In the genomic region with DNA sequence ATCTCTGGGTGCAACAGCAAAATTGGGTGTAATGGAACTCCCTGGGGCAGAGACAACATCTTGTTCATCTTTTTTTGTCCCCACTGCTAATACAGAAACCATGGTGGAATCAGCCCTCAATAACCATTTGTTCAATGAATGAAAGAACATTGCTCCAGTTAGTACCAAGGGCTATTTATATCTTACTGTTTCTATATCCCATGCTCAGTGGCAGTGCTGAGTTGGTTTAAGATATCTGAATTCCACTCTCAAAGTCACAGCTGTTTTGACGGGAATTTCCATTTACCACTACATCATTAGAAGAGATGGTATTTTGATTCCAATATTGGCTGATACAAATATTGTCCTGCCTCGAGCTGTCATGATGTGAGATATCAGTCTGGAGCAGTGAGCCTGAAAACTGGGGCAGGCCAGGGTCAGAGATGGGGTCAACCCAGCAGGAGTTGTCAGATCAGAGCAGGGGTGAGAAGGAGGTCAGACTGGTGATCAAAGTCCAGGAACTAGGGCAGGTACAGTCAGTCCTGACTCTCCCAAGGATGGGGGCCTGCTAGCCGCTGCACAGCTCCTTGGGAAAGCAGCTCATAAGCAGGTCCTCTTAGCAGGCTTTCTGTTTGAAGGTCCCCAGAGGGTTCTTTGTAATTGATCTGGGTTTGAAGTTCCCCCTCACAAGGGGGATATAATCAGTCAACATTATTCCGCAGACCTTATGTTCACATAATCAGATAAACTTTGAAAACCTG, we compare ENCODE assay signal across 22 cellular contexts. TPM values are rescaled to one million over a fixed set of nuclear protein-coding genes. Genes with fewer than 3 reads are reported as not detected.
DNase-seq lines count a peak whose midpoint lies in the region; ATAC-seq and TF ChIP-seq lines count a peak whose summit lies in the region.
"Had no signal": no experiment of that assay in that cellular context is flagged by ENCODE, and none has a peak within 500 bp of the region (broad histone marks: within the 10 kb centered on the region; RNA-seq: fewer than 3 reads in every experiment).

No MANE protein-coding gene starts in this region.

- no peaks in the 10 kb centered on the region for H3K9me3 ChIP-seq in body of pancreas
- H3K9me3 ChIP-seq: HAP-1, left lung had no signal

- peak overlapping the region; percentile 52 for H3K27ac Mint-ChIP-seq in chondrocyte (ENCODE audit: unreplicated experiment)
- H3K27ac Mint-ChIP-seq in nephron: peak overlapping the region; percentile 21 to 79 (median 56)
- H3K27ac Mint-ChIP-seq: activated CD4-positive, alpha-beta T cell treated with anti-CD3 and anti-CD28 coated beads, Interleukin-2, amount 10 ng/mL, durations not matched to agents 7 days and 5 days; stimulated activated naive CD8-positive, alpha-beta T cell treated with anti-CD3 and anti-CD28 coated beads, Interleukin-15, Interleukin-2, amounts not matched to agents 100 ng/mL and 50 ng/mL, for 24 hours; T-cell had no signal

- H3K4me3 Mint-ChIP-seq in chondrocyte (ENCODE audit: unreplicated experiment) (no peak overlapping the region), nephron (peak overlapping the region in 1 of 3 experiments; percentile 44)
- H3K4me3 Mint-ChIP-seq: activated CD4-positive, alpha-beta T cell treated with anti-CD3 and anti-CD28 coated beads, Interleukin-2, amount 10 ng/mL, durations not matched to agents 7 days and 5 days; stimulated activated naive CD8-positive, alpha-beta T cell treated with anti-CD3 and anti-CD28 coated beads, Interleukin-15, Interleukin-2, amounts not matched to agents 100 ng/mL and 50 ng/mL, for 24 hours; T-cell had no signal

- TF ChIP-seq POLR2A in body of pancreas (IDR thresholded peaks at IDR 0.05): no peak

- DNase-seq in D341Med (ENCODE audit: low spot score) (peak; percentile 70), NCI-H2171 treated with DMSO at 0.1 percent for 48 hours (lab: John Stamatoyannopoulos, UW) (peak; percentile 96), chondrocyte (ENCODE audit: low spot score) (no peak), NCI-H774 (lab: John Stamatoyannopoulos, UW) (no peak), body of pancreas (no peak), kidney glomerular epithelial cell (lab: John Stamatoyannopoulos, UW) (no peak)
- DNase-seq: activated CD4-positive, alpha-beta T cell treated with anti-CD3 and anti-CD28 coated beads, Interleukin-2, amount 10 ng/mL, durations not matched to agents 7 days and 5 days; activated CD8-positive, alpha-beta memory T cell treated with anti-CD3 and anti-CD28 coated beads, Interleukin-2, amount 50 U/mL, for 4 hours; activated effector memory CD4-positive, alpha-beta T cell treated with anti-CD3 and anti-CD28 coated beads, Interleukin-2, amount 50 U/mL, for 16 hours; central memory CD4-positive, alpha-beta T cell; left lung; NCI-H1436; NCI-H345; RPMI8226; stimulated activated CD4-positive, alpha-beta T cell treated with anti-CD3 and anti-CD28 coated beads, Interleukin-1b, Interleukin-23, amount 100 ng/mL, for 48 hours; T-cell had no signal

- H3K4me1 ChIP-seq in body of pancreas: no peaks in the 10 kb centered on the region
- H3K4me1 ChIP-seq: HAP-1 had no signal

- no peak for ATAC-seq in body of pancreas
- ATAC-seq in HG03571 (IDR thresholded peaks at IDR 0.05; ENCODE audit: unreplicated experiment): no peak
- ATAC-seq: esophagus mucosa, left lung, T-cell had no signal

- H3K27ac ChIP-seq in body of pancreas: peak overlapping the region in 1 of 4 donors; percentile 6
- H3K27ac ChIP-seq: C4-2B, left lung had no signal

- no peaks in the 10 kb centered on the region for H3K27me3 Mint-ChIP-seq in chondrocyte (ENCODE audit: low read depth)
- no peaks in the 10 kb centered on the region for H3K27me3 Mint-ChIP-seq in nephron (ENCODE audit: low read depth)

- H3K4me1 Mint-ChIP-seq in chondrocyte (ENCODE audit: low read depth) (peaks cover 31% of the 10 kb centered on the region), nephron (peaks cover 76% of the 10 kb centered on the region)
- H3K4me1 Mint-ChIP-seq: activated CD4-positive, alpha-beta T cell treated with anti-CD3 and anti-CD28 coated beads, Interleukin-2, amount 10 ng/mL, durations not matched to agents 7 days and 5 days; T-cell had no signal

- H3K9me3 Mint-ChIP-seq in chondrocyte (ENCODE audit: low read depth) (no peaks in the 10 kb centered on the region), nephron (no peaks in the 10 kb centered on the region)
- H3K9me3 Mint-ChIP-seq: activated CD4-positive, alpha-beta T cell treated with anti-CD3 and anti-CD28 coated beads, Interleukin-2, amount 10 ng/mL, durations not matched to agents 7 days and 5 days; stimulated activated naive CD8-positive, alpha-beta T cell treated with anti-CD3 and anti-CD28 coated beads, Interleukin-15, Interleukin-2, amounts not matched to agents 100 ng/mL and 50 ng/mL, for 24 hours; T-cell had no signal

- H3K4me3 ChIP-seq in body of pancreas: no peak overlapping the region
- H3K4me3 ChIP-seq: HAP-1, left lung had no signal

- intact Hi-C loops in body of pancreas (cut with DNase I): no loop called here

- H3K36me3 Mint-ChIP-seq in chondrocyte (ENCODE audit: low read depth) (no peaks in the 10 kb centered on the region), nephron (ENCODE audit: low read depth) (no peaks in the 10 kb centered on the region)
- H3K36me3 Mint-ChIP-seq: T-cell had no signal

- no peaks in the 10 kb centered on the region for H3K36me3 ChIP-seq in body of pancreas (replicated peaks in 1 of 2; ENCODE audit: insufficient read depth in 1 of 2, low read depth in 2 of 2)
- H3K36me3 ChIP-seq: HAP-1, left lung had no signal

- 50 to 51% methylated on average over 4 of the region's 4 CpGs for WGBS in body of pancreas, 2 donors

- TF ChIP-seq CTCF in chondrocyte (IDR thresholded peaks at IDR 0.05) (no peak), nephron (IDR thresholded peaks at IDR 0.05; ENCODE audit: unreplicated experiment in 3 of 3) (no peak), body of pancreas (IDR thresholded peaks at IDR 0.05) (no peak)

- no peaks in the 10 kb centered on the region for H3K27me3 ChIP-seq in body of pancreas
- H3K27me3 ChIP-seq: left lung had no signal

RNA-seq across cellular contexts. Expression of gene PHC2, which starts 5.8 kb away (rescaled TPM):
- 75.9 to 99.7 TPM (median 91.5 TPM) in 3 replicates for total RNA-seq in chondrocyte
- total RNA-seq in body of pancreas: 10 to 100 TPM; 41.8 to 44.5 TPM

RNA-seq across cellular contexts. Expression of gene ZSCAN20, which starts 35.7 kb away (rescaled TPM):
- total RNA-seq in chondrocyte (4.4 to 5.9 TPM (median 5.4 TPM) in 3 replicates), body of pancreas (1 to 10 TPM; 3.0 to 3.6 TPM)

Comparison
In these comparisons a context has a peak if more than half of its experiments do, and no peak if none do; other contexts are left out.
1. DNase-seq: peak in D341Med (single experiment) and NCI-H2171 treated with DMSO at 0.1 percent for 48 hours (single experiment); none in chondrocyte (single experiment), NCI-H774 (single experiment), body of pancreas (0 of 4) and kidney glomerular epithelial cell (single experiment).